18 cellular contexts compared by ENCODE assay signal in genomic region chr17:61189968-61190367, GRCh38.
"Had no signal": no experiment of that assay in that cellular context is flagged by ENCODE, and none has a peak within 500 bp of the region (broad histone marks: within the 10 kb centered on the region; RNA-seq: fewer than 3 reads in every experiment).

No MANE protein-coding gene starts in this region.

- H3K27me3 Mint-ChIP-seq: natural killer cell treated with Interleukin-12 subunit alpha and Interleukin-12 subunit beta and Interleukin-15 and Interleukin-18, amount 100 ng/mL, for 72 hours; progenitor cell of endocrine pancreas had no signal

- H3K27ac Mint-ChIP-seq: naive thymus-derived CD4-positive, alpha-beta T cell; natural killer cell treated with Interleukin-12 subunit alpha and Interleukin-12 subunit beta and Interleukin-15 and Interleukin-18, amount 100 ng/mL, for 72 hours; progenitor cell of endocrine pancreas had no signal

- ATAC-seq: mucosa of descending colon; naive thymus-derived CD4-positive, alpha-beta T cell; natural killer cell treated with Interleukin-12 subunit alpha and Interleukin-12 subunit beta and Interleukin-15 and Interleukin-18, amount 100 ng/mL, for 72 hours; right lobe of liver had no signal

- H3K9me3 Mint-ChIP-seq: natural killer cell treated with Interleukin-12 subunit alpha and Interleukin-12 subunit beta and Interleukin-15 and Interleukin-18, amount 100 ng/mL, for 72 hours had no signal

- H3K4me3 Mint-ChIP-seq: naive thymus-derived CD4-positive, alpha-beta T cell; natural killer cell treated with Interleukin-12 subunit alpha and Interleukin-12 subunit beta and Interleukin-15 and Interleukin-18, amount 100 ng/mL, for 72 hours had no signal

- DNase-seq: islet precursor cell; left ventricle myocardium inferior; mesendoderm; midbrain; mucosa of descending colon; naive thymus-derived CD4-positive, alpha-beta T cell; ovary; right lobe of liver; stimulated activated CD4-positive, alpha-beta T cell treated with anti-CD3 and anti-CD28 coated beads, Interleukin-1b, Interleukin-23, amount 100 ng/mL, for 48 hours; stimulated activated CD4-positive, alpha-beta T cell treated with anti-CD3 and anti-CD28 coated beads, Interleukin-4, amount 100 ng/mL, for 1 hour; stimulated activated naive CD4-positive, alpha-beta T cell; stomach; testis; thyroid gland; transverse colon; upper lobe of left lung had no signal

- H3K36me3 Mint-ChIP-seq: natural killer cell treated with Interleukin-12 subunit alpha and Interleukin-12 subunit beta and Interleukin-15 and Interleukin-18, amount 100 ng/mL, for 72 hours had no signal
